In the genomic region with DNA sequence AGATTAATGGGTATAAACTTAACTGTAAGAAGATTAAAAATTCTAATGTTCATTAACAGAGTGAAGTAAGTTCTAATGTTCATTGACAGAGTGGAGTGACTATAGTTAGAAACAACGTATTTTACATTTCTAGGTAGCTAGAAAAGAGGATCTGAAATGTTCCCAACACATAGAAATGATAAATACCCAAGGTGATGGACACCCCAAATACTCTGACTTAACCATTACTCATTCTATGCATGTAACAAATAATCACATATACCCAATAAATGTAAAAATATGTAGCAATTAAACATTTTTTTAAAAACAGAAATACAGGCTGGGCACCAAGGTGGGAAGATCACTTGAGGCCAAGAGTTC, we compare ENCODE assay signal across 23 cellular contexts.
A peak's percentile ranks its signal among the peaks of the same experiment; 100 is the strongest.
DNase-seq lines count a peak whose midpoint lies in the region; ATAC-seq, FAIRE-seq and TF ChIP-seq lines count a peak whose summit lies in the region.
"Had no signal": no experiment of that assay in that cellular context is flagged by ENCODE, and none has a peak within 500 bp of the region (broad histone marks: within the 10 kb centered on the region; RNA-seq: fewer than 3 reads in every experiment).

No MANE protein-coding gene starts in this region.

- no peaks in the 10 kb centered on the region for H3K9me3 Mint-ChIP-seq in chondrocyte (ENCODE audit: low read depth)
- H3K9me3 Mint-ChIP-seq: activated naive CD8-positive, alpha-beta T cell treated with anti-CD3 and anti-CD28 coated beads, Interleukin-2, amount 10 ng/mL, durations not matched to agents 7 days and 5 days; naive B cell had no signal

- H3K4me1 Mint-ChIP-seq in chondrocyte (ENCODE audit: low read depth): peaks cover 65% of the 10 kb centered on the region
- H3K4me1 Mint-ChIP-seq: activated naive CD8-positive, alpha-beta T cell treated with anti-CD3 and anti-CD28 coated beads, Interleukin-2, amount 10 ng/mL, durations not matched to agents 7 days and 5 days had no signal

- H3K9ac ChIP-seq in skeletal muscle satellite cell (ENCODE audit: low read depth, low read length): peak overlapping the region; percentile 32

- H3K27me3 ChIP-seq in skeletal muscle satellite cell (ENCODE audit: control insufficient read depth, insufficient read depth, low read length): no peaks in the 10 kb centered on the region
- H3K27me3 ChIP-seq in effector memory CD4-positive, alpha-beta T cell (replicated peaks; ENCODE audit: control insufficient read depth, insufficient read depth, low read length, poor library complexity, severe bottlenecking): no peaks in the 10 kb centered on the region
- H3K27me3 ChIP-seq: spleen had no signal

- H3K36me3 Mint-ChIP-seq in chondrocyte (ENCODE audit: low read depth): no peaks in the 10 kb centered on the region
- H3K36me3 Mint-ChIP-seq: naive B cell had no signal

- FAIRE-seq in GM12891 (lab: Jason Lieb, UNC): no peak

- H3K36me3 ChIP-seq in skeletal muscle satellite cell (ENCODE audit: insufficient read depth, low read length): no peaks in the 10 kb centered on the region
- H3K36me3 ChIP-seq in effector memory CD4-positive, alpha-beta T cell (ENCODE audit: control insufficient read depth, insufficient read depth, low read length): no peaks in the 10 kb centered on the region
- H3K36me3 ChIP-seq: spleen, thoracic aorta had no signal

- DNase-seq in GM12891 (ENCODE audit: insufficient read length, low spot score) (no peak), chondrocyte (ENCODE audit: low spot score) (no peak), NCI-H1436 (lab: John Stamatoyannopoulos, UW) (no peak)
- DNase-seq in stimulated activated CD4-positive, alpha-beta T cell treated with anti-CD3 and anti-CD28 coated beads, Interleukin-4, amount 100 ng/mL, for 4 hours: no peak
- no peak for DNase-seq in effector memory CD4-positive, alpha-beta T cell
- DNase-seq: activated CD4-positive, alpha-beta T cell treated with anti-CD3 and anti-CD28 coated beads, Interleukin-2, amount 50 U/mL, for 4 hours; activated naive CD8-positive, alpha-beta T cell treated with anti-CD3 and anti-CD28 coated beads, Interleukin-2, amount 10 ng/mL, durations not matched to agents 7 days and 5 days; Calu3; cerebellar nuclear complex; left colon; naive B cell; NCI-H1694 treated with DMSO at 0.1 percent for 48 hours; retina; spleen; stimulated activated CD4-positive, alpha-beta T cell treated with anti-CD3 and anti-CD28 coated beads, Interleukin-2, amount 100 ng/mL, for 48 hours; stimulated activated naive CD4-positive, alpha-beta T cell treated with Interleukin-2 at 50 U/mL for 16 hours; T1000 had no signal

- no peak overlapping the region for H3K4me3 ChIP-seq in skeletal muscle satellite cell (ENCODE audit: low read length)
- H3K4me3 ChIP-seq in effector memory CD4-positive, alpha-beta T cell (ENCODE audit: insufficient read depth, low read depth, low read length, poor library complexity, severe bottlenecking): no peak overlapping the region
- H3K4me3 ChIP-seq: spleen, thoracic aorta had no signal

- H3K4me1 ChIP-seq in skeletal muscle satellite cell (ENCODE audit: control insufficient read depth, insufficient read depth, low read length): peaks cover 49% of the 10 kb centered on the region
- no peaks in the 10 kb centered on the region for H3K4me1 ChIP-seq in effector memory CD4-positive, alpha-beta T cell (ENCODE audit: control insufficient read depth, insufficient read depth, low read length, poor library complexity, severe bottlenecking)

- no peaks in the 10 kb centered on the region for H3K27me3 Mint-ChIP-seq in chondrocyte (ENCODE audit: low read depth)
- H3K27me3 Mint-ChIP-seq: activated naive CD8-positive, alpha-beta T cell treated with anti-CD3 and anti-CD28 coated beads, Interleukin-2, amount 10 ng/mL, durations not matched to agents 7 days and 5 days; naive B cell had no signal

- peak overlapping the region; percentile 65 for H3K27ac Mint-ChIP-seq in chondrocyte (ENCODE audit: unreplicated experiment)
- H3K27ac Mint-ChIP-seq: activated naive CD8-positive, alpha-beta T cell treated with anti-CD3 and anti-CD28 coated beads, Interleukin-2, amount 10 ng/mL, durations not matched to agents 7 days and 5 days had no signal

- no peak overlapping the region for H3K27ac ChIP-seq in effector memory CD4-positive, alpha-beta T cell (ENCODE audit: insufficient read depth, low read length, poor library complexity, severe bottlenecking)
- H3K27ac ChIP-seq: C4-2B, epithelial cell of prostate, spleen, thoracic aorta had no signal

- no peak for TF ChIP-seq CTCF in chondrocyte (IDR thresholded peaks at IDR 0.05)

- peak; percentile 60 for ATAC-seq in HG02981 (IDR thresholded peaks at IDR 0.05; ENCODE audit: unreplicated experiment)
- no peak for ATAC-seq in HG03039 (IDR thresholded peaks at IDR 0.05; ENCODE audit: unreplicated experiment)
- ATAC-seq: left colon had no signal

- H3K4me2 ChIP-seq in skeletal muscle satellite cell (ENCODE audit: low read length): peak overlapping the region; percentile 64

- no peaks in the 10 kb centered on the region for H3K9me3 ChIP-seq in skeletal muscle satellite cell (replicated peaks; ENCODE audit: low read length)
- no peaks in the 10 kb centered on the region for H3K9me3 ChIP-seq in effector memory CD4-positive, alpha-beta T cell (ENCODE audit: control insufficient read depth, low read length)
- H3K9me3 ChIP-seq: spleen, thoracic aorta had no signal

- no peak for TF ChIP-seq POLR2A in GM12891 (IDR thresholded peaks at IDR 0.05; ENCODE audit: low read depth, low read length)

- no peak overlapping the region for H3K4me3 Mint-ChIP-seq in chondrocyte (ENCODE audit: unreplicated experiment)
- H3K4me3 Mint-ChIP-seq: activated naive CD8-positive, alpha-beta T cell treated with anti-CD3 and anti-CD28 coated beads, Interleukin-2, amount 10 ng/mL, durations not matched to agents 7 days and 5 days had no signal

TF ChIP-seq in GM12891, 5 proteins besides CTCF, POLR2A, EP300 and RAD21:
- TF ChIP-seq POU2F2 (IDR thresholded peaks at IDR 0.05; ENCODE audit: low read depth, low read length) (no peak), SPI1 (IDR thresholded peaks at IDR 0.05; ENCODE audit: low read depth, low read length) (peak; percentile 65)
